ENCODE assay signal across 12 cellular contexts in genomic region chr5:64773533-64773932, GRCh38. TPM values are rescaled to one million over a fixed set of nuclear protein-coding genes. Genes with fewer than 3 reads are reported as not detected.
DNase-seq lines count a peak whose midpoint lies in the region; ATAC-seq and TF ChIP-seq lines count a peak whose summit lies in the region.
"Had no signal": no experiment of that assay in that cellular context is flagged by ENCODE, and none has a peak within 500 bp of the region (broad histone marks: within the 10 kb centered on the region; RNA-seq: fewer than 3 reads in every experiment).

No MANE protein-coding gene starts in this region.

- no peak for TF ChIP-seq EP300 in tibial nerve (IDR thresholded peaks at IDR 0.05)

- H3K9me3 ChIP-seq in BLaER1 (no peaks in the 10 kb centered on the region), tibial nerve (no peaks in the 10 kb centered on the region)
- H3K9me3 ChIP-seq: testis had no signal

- H3K27me3 ChIP-seq in BLaER1 (no peaks in the 10 kb centered on the region), tibial nerve (no peaks in the 10 kb centered on the region)
- H3K27me3 ChIP-seq: testis had no signal

- H3K4me3 ChIP-seq in BLaER1 = no peak overlapping the region
- H3K4me3 ChIP-seq in tibial nerve = no peak overlapping the region
- H3K4me3 ChIP-seq: testis had no signal

- ATAC-seq in GM19328 (IDR thresholded peaks at IDR 0.05; ENCODE audit: unreplicated experiment) = peak; percentile 48
- peak; percentile 51 for ATAC-seq in HG02870 (IDR thresholded peaks at IDR 0.05; ENCODE audit: unreplicated experiment)

- peaks cover 14% of the 10 kb centered on the region; the same call in 1 of the 2 replicates for H3K36me3 ChIP-seq in BLaER1
- H3K36me3 ChIP-seq in tibial nerve = peaks cover 0 to 7% (median 0%) of the 10 kb centered on the region in 3 donors

- WGBS in tibial nerve, 2 donors = 71 to 80% methylated on average over 1 of the region's 1 CpG

- no peaks in the 10 kb centered on the region for H4K20me1 ChIP-seq in BLaER1

- no peak for TF ChIP-seq POLR2A in tibial nerve (IDR thresholded peaks at IDR 0.05)

- H3K4me1 ChIP-seq in BLaER1 (peaks cover 39% of the 10 kb centered on the region), tibial nerve (peaks cover 0 to 36% (median 10%) of the 10 kb centered on the region in 4 donors)
- H3K4me1 ChIP-seq: testis had no signal

- DNase-seq in Kasumi-1 (lab: John Stamatoyannopoulos, UW) (peak; percentile 45 to 66), ureter (ENCODE audit: low spot score) (no peak), tibial nerve (ENCODE audit: low spot score in 2 of 2) (no peak)
- no peak for DNase-seq in central memory CD4-positive, alpha-beta T cell
- no peak for DNase-seq in activated CD4-positive, alpha-beta T cell treated with anti-CD3 and anti-CD28 coated beads, Interleukin-2, amount 50 U/mL, for 48 hours
- DNase-seq: activated CD4-positive, alpha-beta T cell treated with anti-CD3 and anti-CD28 coated beads, Interleukin-2, amount 10 ng/mL, durations not matched to agents 24 days and 14 days; activated naive CD4-positive, alpha-beta T cell treated with anti-CD3 and anti-CD28 coated beads for 36 hours; DMS153; testis had no signal

- no peak for TF ChIP-seq CTCF in tibial nerve (IDR thresholded peaks at IDR 0.05)

- H3K9ac ChIP-seq in BLaER1 = no peak overlapping the region

- H3K4me2 ChIP-seq in BLaER1 = peak overlapping the region; percentile 71

- peak overlapping the region; percentile 35; the same call in 1 of the 2 replicates for H3K27ac ChIP-seq in BLaER1
- H3K27ac ChIP-seq in tibial nerve = no peak overlapping the region
- H3K27ac ChIP-seq: testis had no signal

RNA-seq across cellular contexts. Expression of gene CWC27, which starts 4.8 kb away (rescaled TPM):
- total RNA-seq in ureter = 22.8 TPM
- 10 to 100 TPM in 3 of 4 donors, 1 to 10 TPM in 1; 8.8 to 38.1 (median 17.6) TPM for total RNA-seq in tibial nerve

RNA-seq across cellular contexts. Expression of gene SREK1IP1, which starts 5.0 kb away (rescaled TPM):
- total RNA-seq in ureter (14.8 TPM), tibial nerve (10 to 100 TPM in 2 of 4 donors, 1 to 10 TPM in 2; 7.5 to 11.6 (median 10.2) TPM)

Comparison
In these comparisons a context has a peak if more than half of its experiments do, and no peak if none do; other contexts are left out.
1. DNase-seq: peak in Kasumi-1 (2 of 2); none in ureter (single experiment), central memory CD4-positive, alpha-beta T cell (single experiment), activated CD4-positive, alpha-beta T cell treated with anti-CD3 and anti-CD28 coated beads, Interleukin-2, amount 50 U/mL, for 48 hours (0 of 2) and tibial nerve (0 of 2).